In the genomic region with DNA sequence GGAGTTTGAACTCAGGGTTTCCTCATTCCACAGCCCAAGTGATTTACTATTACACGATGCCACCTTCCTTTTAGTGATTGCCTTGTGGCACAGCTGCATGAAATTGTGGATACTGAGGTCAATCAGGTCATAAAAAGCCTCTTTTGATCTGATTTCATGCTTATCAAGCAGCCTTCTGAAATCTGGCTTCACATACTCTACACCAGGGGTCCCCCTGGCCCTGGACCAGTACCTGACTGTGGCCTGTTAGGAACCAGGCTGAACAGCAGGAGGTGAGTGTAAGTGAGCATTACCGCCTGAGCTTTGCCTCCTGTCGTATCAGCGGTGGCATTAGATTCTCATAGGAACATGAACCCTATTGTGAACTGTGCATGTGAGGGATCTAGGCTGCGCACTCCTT, we compare ENCODE assay signal across 13 cellular contexts. TPM values are rescaled to one million over a fixed set of nuclear protein-coding genes. Genes with fewer than 3 reads are reported as not detected.
A peak's percentile ranks its signal among the peaks of the same experiment; 100 is the strongest.
DNase-seq lines count a peak whose midpoint lies in the region; ATAC-seq, FAIRE-seq and TF ChIP-seq lines count a peak whose summit lies in the region.
"Had no signal": no experiment of that assay in that cellular context is flagged by ENCODE, and none has a peak within 500 bp of the region (broad histone marks: within the 10 kb centered on the region; RNA-seq: fewer than 3 reads in every experiment).

No MANE protein-coding gene starts in this region.

- H3K36me3 ChIP-seq in ovary: no peaks in the 10 kb centered on the region

- no peaks in the 10 kb centered on the region for H3K27me3 Mint-ChIP-seq in osteocyte (ENCODE audit: unreplicated experiment)

- DNase-seq in DMS 273 (lab: John Stamatoyannopoulos, UW; ENCODE audit: unreplicated experiment) (peak; percentile 19), DMS 273 treated with DMSO at 0.1 percent for 48 hours (lab: John Stamatoyannopoulos, UW) (no peak), NCI-H1092 treated with DMSO at 0.1 percent for 48 hours (lab: John Stamatoyannopoulos, UW) (peak; percentile 20), choroid plexus epithelial cell (ENCODE audit: low read depth) (no peak), osteocyte (ENCODE audit: extremely low spot score, unreplicated experiment) (no peak), ovary (no peak), H54 (ENCODE audit: insufficient read length, low spot score) (no peak)
- DNase-seq: midbrain, NCI-H2081 treated with DMSO at 0.1 percent for 48 hours had no signal

- H3K27ac Mint-ChIP-seq in osteocyte (ENCODE audit: unreplicated experiment): peak overlapping the region; percentile 27

- H3K4me3 Mint-ChIP-seq in osteocyte (ENCODE audit: unreplicated experiment): no peak overlapping the region

- FAIRE-seq in H54 (lab: Jason Lieb, UNC): no peak

- TF ChIP-seq EP300 in ovary (IDR thresholded peaks at IDR 0.05): no peak

- intact Hi-C loops in ovary (cut with DNase I): no loop called here

- no peaks in the 10 kb centered on the region for H3K9me3 Mint-ChIP-seq in osteocyte (ENCODE audit: unreplicated experiment)

- no peaks in the 10 kb centered on the region for H3K9me3 ChIP-seq in ovary
- H3K9me3 ChIP-seq: heart left ventricle had no signal

- no peak for TF ChIP-seq POLR2A in ovary (IDR thresholded peaks at IDR 0.05)
- TF ChIP-seq POLR2A in H54 (IDR thresholded peaks at IDR 0.05; ENCODE audit: low read depth, low read length): no peak

- peaks cover 31% of the 10 kb centered on the region for H3K36me3 Mint-ChIP-seq in osteocyte (ENCODE audit: unreplicated experiment)

- WGBS in ovary, 3 donors: 75 to 78% (median 77%) methylated on average over 5 of the region's 5 CpGs

- ATAC-seq in GM19023 (IDR thresholded peaks at IDR 0.05; ENCODE audit: unreplicated experiment): no peak
- ATAC-seq: sciatic nerve had no signal

- H3K27me3 ChIP-seq in ovary: no peaks in the 10 kb centered on the region
- H3K27me3 ChIP-seq: heart left ventricle had no signal

- peaks cover 37% of the 10 kb centered on the region for H3K4me1 Mint-ChIP-seq in osteocyte (ENCODE audit: unreplicated experiment)

- no peak overlapping the region for H3K4me3 ChIP-seq in choroid plexus epithelial cell (ENCODE audit: low read depth, low read length)
- no peak overlapping the region for H3K4me3 ChIP-seq in ovary
- H3K4me3 ChIP-seq: heart left ventricle had no signal

- peak; percentile 5 for TF ChIP-seq CTCF in choroid plexus epithelial cell (conservative IDR thresholded peaks at IDR 0.05; ENCODE audit: low read depth, low read length)
- TF ChIP-seq CTCF in osteocyte (IDR thresholded peaks at IDR 0.05): no peak
- TF ChIP-seq CTCF in ovary (IDR thresholded peaks at IDR 0.05): no peak

- H3K27ac ChIP-seq in ovary: no peak overlapping the region
- H3K27ac ChIP-seq: 22Rv1 had no signal

- H3K4me1 ChIP-seq in ovary (ENCODE audit: insufficient read depth): peaks cover 11% of the 10 kb centered on the region

RNA-seq across cellular contexts. Expression of gene SLFN5, which starts 13.8 kb away (rescaled TPM):
- total RNA-seq in osteocyte (79.0 and 82.4 TPM in 2 replicates), ovary (10 to 100 TPM in 6 of 7 donors, 1 to 10 TPM in 1; 8.7 to 22.7 (median 17.9) TPM)
- polyA plus RNA-seq in ovary: 10 to 100 TPM in 1 of 2 donors, 1 to 10 TPM in 1; 4.5 to 19.7 TPM

Comparison
In these comparisons a context has a peak if more than half of its experiments do, and no peak if none do; other contexts are left out.
1. DNase-seq: peak in DMS 273 (single experiment) and NCI-H1092 treated with DMSO at 0.1 percent for 48 hours (single experiment); none in DMS 273 treated with DMSO at 0.1 percent for 48 hours (single experiment), choroid plexus epithelial cell (single experiment), osteocyte (single experiment), ovary (0 of 5) and H54 (single experiment).